Comparison of ENCODE assay signal across 12 cellular contexts in genomic region chr7:76482660-76483059, GRCh38. TPM values are rescaled to one million over a fixed set of nuclear protein-coding genes. Genes with fewer than 3 reads are reported as not detected.
A peak's percentile ranks its signal among the peaks of the same experiment; 100 is the strongest.
DNase-seq lines count a peak whose midpoint lies in the region; FAIRE-seq and TF ChIP-seq lines count a peak whose summit lies in the region.
"Not testable (repeated sequence)": the region's sequence is repeated elsewhere in the genome, so short reads cannot be mapped to it uniquely, and the experiment has no call there.
"Had no signal": no experiment of that assay in that cellular context is flagged by ENCODE, and none has a peak within 500 bp of the region (broad histone marks: within the 10 kb centered on the region; RNA-seq: fewer than 3 reads in every experiment).

No MANE protein-coding gene starts in this region.

- not testable (repeated sequence) for H3K9ac ChIP-seq in Karpas-422 (ENCODE audit: low read length); endodermal cell (ENCODE audit: extremely low read depth, low read length, poor library complexity, severe bottlenecking); kidney (ENCODE audit: low read length in 2 of 2)

- not testable (repeated sequence) for H3K9me3 Mint-ChIP-seq in Calu3 (ENCODE audit: low read depth, unreplicated experiment); endodermal cell; osteocyte (ENCODE audit: unreplicated experiment)

- peak overlapping the region; percentile 20; the same call in 1 of the 2 replicates for H3K27ac ChIP-seq in C4-2B
- H3K27ac ChIP-seq in Karpas-422 (ENCODE audit: low read length); endodermal cell (ENCODE audit: low read depth, low read length); kidney (ENCODE audit: low read depth in 2 of 2, low read length in 2 of 2); sigmoid colon: not testable (repeated sequence)
- H3K27ac ChIP-seq in RWPE1: peak overlapping the region; percentile 4; the same call in 1 of the 2 replicates

- H3K4me3 Mint-ChIP-seq in Calu3 (ENCODE audit: low read depth, unreplicated experiment); endodermal cell; osteocyte (ENCODE audit: unreplicated experiment): not testable (repeated sequence)

- WGBS in endodermal cell (ENCODE audit: insufficient coverage in 1 of 2, insufficient read length in 1 of 2), 2 experiments: 93 to 94% methylated on average over 9 to 23 of the region's 24 CpGs
- WGBS in sigmoid colon, 2 donors: 97% methylated on average over 24 of the region's 24 CpGs

- H2AFZ ChIP-seq in Karpas-422 (ENCODE audit: low read length): not testable (repeated sequence)

- not testable (repeated sequence) for H3K27ac Mint-ChIP-seq in Calu3 (ENCODE audit: unreplicated experiment); endodermal cell; osteocyte (ENCODE audit: unreplicated experiment)

- H3K9me2 ChIP-seq in Karpas-422 (replicated peaks; ENCODE audit: insufficient read depth, low read length): not testable (repeated sequence)

- H3K4me2 ChIP-seq in Karpas-422 (ENCODE audit: low read depth, low read length, poor library complexity, severe bottlenecking): not testable (repeated sequence)

- POLR2A ChIA-PET in RWPE1 (lab: Yijun Ruan, JAX; ENCODE audit: low non-redundant PET): not testable (repeated sequence)

- not testable (repeated sequence) for H3K79me2 ChIP-seq in Karpas-422 (ENCODE audit: low read length)

- H4K20me1 ChIP-seq in Karpas-422 (ENCODE audit: insufficient read depth, low read depth, low read length): not testable (repeated sequence)

- not testable (repeated sequence) for H3K9me3 ChIP-seq in Karpas-422 (ENCODE audit: low read length); endodermal cell (ENCODE audit: control insufficient read depth, low read length); kidney (ENCODE audit: control insufficient read depth in 1 of 2, low read length in 2 of 2); sigmoid colon

- H3K4me1 ChIP-seq in Karpas-422 (ENCODE audit: low read length); endodermal cell (ENCODE audit: control insufficient read depth, insufficient read depth, low read length); kidney (ENCODE audit: control insufficient read depth in 1 of 2, insufficient read depth in 1 of 2, low read depth in 1 of 2, low read length in 2 of 2); sigmoid colon: not testable (repeated sequence)

- TF ChIP-seq CTCF in C4-2B (conservative IDR thresholded peaks at IDR 0.05); Calu3 (IDR thresholded peaks at IDR 0.05; ENCODE audit: unreplicated experiment); RWPE1 (conservative IDR thresholded peaks at IDR 0.05; ENCODE audit: low read depth); endodermal cell (conservative IDR thresholded peaks at IDR 0.05); kidney (IDR thresholded peaks at IDR 0.05; ENCODE audit: borderline replicate concordance, extremely low read depth, insufficient read depth); osteocyte (IDR thresholded peaks at IDR 0.05); sigmoid colon (IDR thresholded peaks at IDR 0.05): not testable (repeated sequence)

- H3K36me3 Mint-ChIP-seq in Calu3 (ENCODE audit: insufficient read depth, unreplicated experiment); osteocyte (ENCODE audit: unreplicated experiment): not testable (repeated sequence)
- peaks cover 15% of the 10 kb centered on the region for H3K36me3 Mint-ChIP-seq in endodermal cell (ENCODE audit: low read depth)

- H3K27me3 ChIP-seq in Karpas-422 (ENCODE audit: low read length); endodermal cell (ENCODE audit: control insufficient read depth, insufficient read depth, low read length, poor library complexity, severe bottlenecking); sigmoid colon: not testable (repeated sequence)

- BruUV-seq in Calu3 (replicated peaks; lab: Mats Ljungman, UMichigan): TSS peak; percentile 47

- H3K36me3 ChIP-seq in Karpas-422 (ENCODE audit: insufficient read depth, low read length); endodermal cell (ENCODE audit: control insufficient read depth, insufficient read depth, low read length); kidney (ENCODE audit: control insufficient read depth in 1 of 2, insufficient read depth in 2 of 2, low read length in 2 of 2): not testable (repeated sequence)
- H3K36me3 ChIP-seq in sigmoid colon: peaks cover 0 to 30% (median 0%) of the 10 kb centered on the region in 4 donors

- TF ChIP-seq EP300 in sigmoid colon (IDR thresholded peaks at IDR 0.05): not testable (repeated sequence)

- not testable (repeated sequence) for H3K27me3 Mint-ChIP-seq in Calu3 (ENCODE audit: unreplicated experiment); endodermal cell (ENCODE audit: insufficient read depth); osteocyte (ENCODE audit: unreplicated experiment)

- intact Hi-C loops in Calu3 (cut with micrococcal nuclease; ENCODE audit: unreplicated experiment); kidney (cut with DNase I); sigmoid colon (cut with DNase I): not testable (repeated sequence)

- not testable (repeated sequence) for TF ChIP-seq POLR2A in sigmoid colon (IDR thresholded peaks at IDR 0.05)

- H3K4me3 ChIP-seq in Karpas-422 (ENCODE audit: low read length); endodermal cell (ENCODE audit: low read length); kidney (ENCODE audit: low read length in 2 of 2); sigmoid colon: not testable (repeated sequence)

- FAIRE-seq in kidney (lab: Jason Lieb, UNC): not testable (repeated sequence)

- CTCF ChIA-PET in Calu3 (lab: Charles Lee); RWPE1 (lab: Yijun Ruan, JAX): not testable (repeated sequence)

- DNase-seq in Calu3; RWPE1 (ENCODE audit: low spot score): not testable (repeated sequence)
- peak; percentile 6 for DNase-seq in Karpas-422
- peak; percentile 22 for DNase-seq in endodermal cell
- peak; percentile 67 for DNase-seq in kidney
- DNase-seq in osteocyte (ENCODE audit: extremely low spot score, unreplicated experiment): peak; percentile 74
- peak; percentile 59 for DNase-seq in sigmoid colon

- not testable (repeated sequence) for H3K4me1 Mint-ChIP-seq in Calu3 (ENCODE audit: low read depth, unreplicated experiment); endodermal cell; osteocyte (ENCODE audit: unreplicated experiment)

RNA-seq across cellular contexts. Expression of gene DTX2, which starts 21.2 kb away (rescaled TPM):
- total RNA-seq in Calu3 (2022) (43.6 and 51.7 TPM in 2 replicates), endodermal cell (10 to 100 TPM; 34.1 to 38.3 TPM), kidney (21.6 TPM), osteocyte (29.7 and 32.6 TPM in 2 replicates), sigmoid colon (10 to 100 TPM; 11.1 to 29.9 (median 17.0) TPM)
- 17.0 and 26.5 TPM in 2 replicates for total RNA-seq in Karpas-422 (2014; rRNA removed; shearing (Covaris generic); ENCODE audit: low replicate concordance)
- polyA plus RNA-seq in endodermal cell (2013, experiment 1 of 2): 16.5 TPM
- 18.1 TPM for polyA plus RNA-seq in endodermal cell (2013, experiment 2 of 2)
- polyA plus RNA-seq in kidney (ENCODE audit: insufficient read depth, low read depth, low replicate concordance) (8.1 TPM), sigmoid colon (10 to 100 TPM; 23.4 to 71.9 (median 37.9) TPM)

RNA-seq across cellular contexts. Expression of gene UPK3B, which starts 27.7 kb away (rescaled TPM):
- 6.0 and 14.6 TPM in 2 replicates for total RNA-seq in Calu3 (2022)
- total RNA-seq in Karpas-422 (2014; rRNA removed; shearing (Covaris generic); ENCODE audit: low replicate concordance): 0.26 TPM in 1 of 2 replicates, not detected in the other
- 1 to 10 TPM; 1.2 to 2.3 TPM for total RNA-seq in endodermal cell
- polyA plus RNA-seq in endodermal cell (2013, experiment 1 of 2): 0.39 TPM
- polyA plus RNA-seq in endodermal cell (2013, experiment 2 of 2): 0.66 TPM
- total RNA-seq in kidney: 1.9 TPM
- 0.15 TPM for polyA plus RNA-seq in kidney (ENCODE audit: insufficient read depth, low read depth, low replicate concordance)
- total RNA-seq in osteocyte: 1.5 and 2.2 TPM in 2 replicates
- total RNA-seq in sigmoid colon: 1 to 10 TPM in 1 of 4 donors, under 1 TPM in 3; 0.27 to 3.9 (median 0.77) TPM
- 1 to 10 TPM in 1 of 3 donors, under 1 TPM in 1, not detected in 1; 0.92 to 1.9 TPM for polyA plus RNA-seq in sigmoid colon
- total RNA-seq: Daoy had no signal
- polyA plus RNA-seq: BJ; CD14-positive monocyte; CD4-positive, alpha-beta memory T cell had no signal

RNA-seq across cellular contexts. Expression of gene ZP3, which starts 57.9 kb away (rescaled TPM):
- total RNA-seq in Calu3 (2022): 5.4 and 9.4 TPM in 2 replicates
- total RNA-seq in Karpas-422 (2014; rRNA removed; shearing (Covaris generic); ENCODE audit: low replicate concordance): not detected in 2 replicates
- 1 to 10 TPM in 1 of 2 donors, under 1 TPM in 1; 0.53 to 2.3 TPM for total RNA-seq in endodermal cell
- polyA plus RNA-seq in endodermal cell (2013, experiment 1 of 2): 1.4 TPM
- polyA plus RNA-seq in endodermal cell (2013, experiment 2 of 2): not detected
- 17.5 TPM for total RNA-seq in kidney
- 2.8 TPM for polyA plus RNA-seq in kidney (ENCODE audit: insufficient read depth, low read depth, low replicate concordance)
- 0.51 TPM in 1 of 2 replicates, not detected in the other for total RNA-seq in osteocyte
- total RNA-seq in sigmoid colon: 1 to 10 TPM in 3 of 4 donors, not detected in 1; 1.4 to 2.1 (median 1.8) TPM
- polyA plus RNA-seq in sigmoid colon: 1 to 10 TPM; 1.4 to 4.8 (median 4.5) TPM
